8 cellular contexts compared by ENCODE assay signal in the genomic region with DNA sequence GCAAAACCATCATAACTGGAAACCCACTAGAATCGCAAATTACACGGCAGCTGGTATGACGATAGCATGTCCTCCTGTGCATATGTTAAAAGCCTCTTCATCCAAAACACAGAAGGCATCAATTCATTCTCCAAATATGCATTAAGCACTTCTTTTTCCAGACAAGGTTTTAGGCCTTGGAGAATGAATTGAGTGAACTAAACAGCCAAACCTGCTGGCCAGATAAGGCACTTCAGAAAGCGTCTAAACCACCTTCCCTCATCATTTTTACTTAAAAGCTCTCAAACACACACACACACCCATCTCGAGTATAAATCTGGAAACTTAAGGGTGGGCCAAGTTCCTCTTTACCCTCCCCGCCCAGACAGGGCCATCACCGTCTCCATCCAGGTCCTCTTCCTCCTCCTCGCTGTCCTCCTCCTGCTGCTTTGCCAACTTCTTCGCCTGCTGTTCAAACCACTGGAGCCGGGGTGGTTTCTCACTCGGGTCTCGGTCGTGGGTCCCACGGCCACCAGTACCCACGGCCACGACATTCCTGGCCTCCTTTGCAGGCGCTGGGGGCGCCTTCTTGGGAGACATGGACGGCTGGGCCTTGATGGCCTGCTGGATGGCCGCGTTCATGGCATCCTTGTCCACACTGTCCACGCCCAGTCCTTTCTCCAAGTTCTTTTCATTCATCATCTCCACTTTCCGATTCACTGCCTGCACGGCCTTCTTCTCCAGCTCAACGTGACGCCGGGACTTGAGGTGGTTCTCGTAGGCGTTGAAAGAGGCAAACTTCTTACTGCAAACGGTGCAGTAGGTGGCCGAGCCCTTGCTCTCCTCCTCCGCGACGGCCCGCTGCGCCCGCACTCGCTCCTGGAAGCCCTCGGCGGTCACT. TPM values are rescaled to one million over a fixed set of nuclear protein-coding genes. Genes with fewer than 3 reads are reported as not detected.
DNase-seq lines count a peak whose midpoint lies in the region; ATAC-seq, FAIRE-seq and TF ChIP-seq lines count a peak whose summit lies in the region.

No MANE protein-coding gene starts in this region.

- peak overlapping the region; percentile 88 to 98 for H3K9ac ChIP-seq in K562 (ENCODE audit: insufficient read depth in 1 of 2, low read depth in 2 of 2, low read length in 2 of 2)
- peak overlapping the region; percentile 88 to 90 for H3K9ac ChIP-seq in kidney (ENCODE audit: low read length in 2 of 2)

- no peaks in the 10 kb centered on the region for H3K27me3 Mint-ChIP-seq in CD4-positive, CD25-positive, alpha-beta regulatory T cell

- no peaks in the 10 kb centered on the region for H3K9me1 ChIP-seq in K562 (ENCODE audit: control insufficient read depth, insufficient read depth, low read length)

- peaks cover 9% of the 10 kb centered on the region; the same call in 1 of the 2 replicates for H4K20me1 ChIP-seq in K562 (replicated peaks; ENCODE audit: control insufficient read depth, insufficient read depth, low read length)

- H2AFZ ChIP-seq in K562 (ENCODE audit: low read depth, low read length): peak overlapping the region; percentile 96

- peaks cover 0 to 1% (median 0%) of the 10 kb centered on the region in 7 donors for H3K9me3 Mint-ChIP-seq in CD4-positive, CD25-positive, alpha-beta regulatory T cell

- peak overlapping the region; percentile 96 to 100 (median 98) for H3K4me3 Mint-ChIP-seq in CD4-positive, CD25-positive, alpha-beta regulatory T cell

- CTCF ChIA-PET in K562 (lab: Yijun Ruan, JAX; ENCODE audit: low intra/inter-chr PET ratio): interaction anchor here (1.2 kb wide), 1 partner anchor 8 kb away, joined by 3 read pairs; no protein-coding TSS in a partner anchor

- intact Hi-C loops in K562 (cut with micrococcal nuclease) (loop anchor here (2.0 kb wide), 1 partner anchor 46 kb away; no protein-coding TSS in a partner anchor), kidney (cut with DNase I) (no loop called here)

- POLR2A ChIA-PET in K562 (lab: Yijun Ruan, JAX): interaction anchor here (0.7 to 1.4 kb wide), 3 partner anchors 9 to 63 kb away, joined by 3 to 7 read pairs (median 3); no protein-coding TSS in a partner anchor

- no peak for TF ChIP-seq CTCF in K562 (IDR thresholded peaks at IDR 0.05 in 2 of 3, conservative IDR thresholded peaks at IDR 0.05 in 1 of 3; ENCODE audit: insufficient read depth in 2 of 3, low read depth in 1 of 3, low read length in 3 of 3)
- TF ChIP-seq CTCF in kidney (IDR thresholded peaks at IDR 0.05; ENCODE audit: borderline replicate concordance, extremely low read depth, insufficient read depth): no peak
- TF ChIP-seq CTCF in suprapubic skin (IDR thresholded peaks at IDR 0.05): no peak

- TF ChIP-seq POLR2A in K562 (conservative IDR thresholded peaks at IDR 0.05) (no peak), suprapubic skin (IDR thresholded peaks at IDR 0.05) (no peak)

- ATAC-seq in CD4-positive, CD25-positive, alpha-beta regulatory T cell (ENCODE audit: low read depth in 2 of 2): no peak
- peak; percentile 10 for ATAC-seq in K562

- H3K4me1 ChIP-seq in CD4-positive, CD25-positive, alpha-beta regulatory T cell (ENCODE audit: control insufficient read depth, insufficient read depth, low read length, poor library complexity, severe bottlenecking): peaks cover 70% of the 10 kb centered on the region
- H3K4me1 ChIP-seq in K562 (replicated peaks in 1 of 2; ENCODE audit: control insufficient read depth in 2 of 2, insufficient read depth in 2 of 2, low read length in 2 of 2) (peaks cover 13 to 18% of the 10 kb centered on the region in 2 experiments; a peak in 4 of 5 replicates), kidney (ENCODE audit: control insufficient read depth in 1 of 2, insufficient read depth in 1 of 2, low read depth in 1 of 2, low read length in 2 of 2) (peaks cover 15 to 24% of the 10 kb centered on the region in 2 donors), suprapubic skin (peaks cover 57% of the 10 kb centered on the region)

- peak overlapping the region; percentile 98 to 99 (median 99) for H3K27ac Mint-ChIP-seq in CD4-positive, CD25-positive, alpha-beta regulatory T cell

- DNase-seq in CD4-positive, CD25-positive, alpha-beta regulatory T cell: peak in 1 of 3 donors; percentile 9
- no peak for DNase-seq in MG63
- DNase-seq in K562 (ENCODE audit: extremely low read depth in 1 of 4, low spot score in 3 of 4): peak in 1 of 4 experiments; percentile 32
- DNase-seq in kidney: peak; percentile 76
- DNase-seq in suprapubic skin (ENCODE audit: low spot score in 2 of 2): peak in 1 of 2 donors; percentile 64
- DNase-seq in activated gamma-delta T cell (lab: John Stamatoyannopoulos, UW): no peak
- DNase-seq in occipital lobe (lab: John Stamatoyannopoulos, UW): no peak
- no peak for DNase-seq in HuH-7.5 (ENCODE audit: low spot score)

- no peaks in the 10 kb centered on the region for H3K9me3 ChIP-seq in CD4-positive, CD25-positive, alpha-beta regulatory T cell (ENCODE audit: control insufficient read depth in 2 of 2, low read length in 2 of 2)
- no peaks in the 10 kb centered on the region for H3K9me3 ChIP-seq in MG63
- no peaks in the 10 kb centered on the region for H3K9me3 ChIP-seq in K562 (replicated peaks; ENCODE audit: control insufficient read depth, insufficient read depth, low read depth, low read length)
- no peaks in the 10 kb centered on the region for H3K9me3 ChIP-seq in kidney (ENCODE audit: control insufficient read depth in 1 of 2, low read length in 2 of 2)
- no peaks in the 10 kb centered on the region for H3K9me3 ChIP-seq in suprapubic skin

- TSS peak; percentile 72 for BruUV-seq in K562 (replicated peaks; lab: Mats Ljungman, UMichigan)

- peak overlapping the region; percentile 96 for H3K4me3 ChIP-seq in CD4-positive, CD25-positive, alpha-beta regulatory T cell (ENCODE audit: low read depth, low read length)
- H3K4me3 ChIP-seq in MG63 (peak overlapping the region; percentile 97), K562 (peak overlapping the region; percentile 84), kidney (ENCODE audit: low read length in 2 of 2) (peak overlapping the region; percentile 93 to 99), suprapubic skin (peak overlapping the region; percentile 76)

- peak overlapping the region; percentile 83 for H3K27ac ChIP-seq in CD4-positive, CD25-positive, alpha-beta regulatory T cell (ENCODE audit: insufficient read depth, low read length, poor library complexity, severe bottlenecking)
- peak overlapping the region; percentile 85 for H3K27ac ChIP-seq in K562 (ENCODE audit: extremely low read depth, low read depth, low read length)
- peak overlapping the region; percentile 71 to 92 for H3K27ac ChIP-seq in kidney (ENCODE audit: low read depth in 2 of 2, low read length in 2 of 2)
- H3K27ac ChIP-seq in suprapubic skin: peak overlapping the region; percentile 82

- H3K36me3 Mint-ChIP-seq in CD4-positive, CD25-positive, alpha-beta regulatory T cell: peaks cover 37% of the 10 kb centered on the region

- TF ChIP-seq EP300 in K562 (IDR thresholded peaks at IDR 0.05; ENCODE audit: low read length) (no peak), suprapubic skin (IDR thresholded peaks at IDR 0.05) (no peak)

- peak overlapping the region; percentile 91 for H3K4me2 ChIP-seq in K562 (ENCODE audit: insufficient read depth, low read length)

- in situ Hi-C loops in K562 (cut with MboI): no loop called here

- peaks cover 36% of the 10 kb centered on the region for H3K36me3 ChIP-seq in CD4-positive, CD25-positive, alpha-beta regulatory T cell (ENCODE audit: control insufficient read depth, insufficient read depth, low read length)
- H3K36me3 ChIP-seq in MG63 (peaks cover 48% of the 10 kb centered on the region), K562 (ENCODE audit: control insufficient read depth, insufficient read depth, low read length) (peaks cover 44% of the 10 kb centered on the region), kidney (ENCODE audit: control insufficient read depth in 1 of 2, insufficient read depth in 2 of 2, low read length in 2 of 2) (peaks cover 17 to 22% of the 10 kb centered on the region in 2 donors), suprapubic skin (peaks cover 34% of the 10 kb centered on the region)

- TF ChIP-seq RAD21 in K562 (CRISPR knock-in tag; conservative IDR thresholded peaks at IDR 0.05 in 1 of 2, IDR thresholded peaks at IDR 0.05 in 1 of 2): no peak

- peaks cover 45 to 93% (median 67%) of the 10 kb centered on the region in 4 donors for H3K4me1 Mint-ChIP-seq in CD4-positive, CD25-positive, alpha-beta regulatory T cell

- peak; percentile 29 for FAIRE-seq in K562 (lab: Jason Lieb, UNC)
- FAIRE-seq in kidney (lab: Jason Lieb, UNC): no peak

- peaks cover 59% of the 10 kb centered on the region for H3K79me2 ChIP-seq in K562 (ENCODE audit: control insufficient read depth, insufficient read depth, low read length)

- under 1% methylated on average over 39 of the region's 40 CpGs for WGBS in K562 (ENCODE audit: insufficient coverage, low coverage, missing lambda C conversion rate)
- 7% methylated on average over 37 of the region's 40 CpGs for WGBS in suprapubic skin

- H3K27me3 ChIP-seq in CD4-positive, CD25-positive, alpha-beta regulatory T cell (ENCODE audit: control insufficient read depth, insufficient read depth, low read length): no peaks in the 10 kb centered on the region
- H3K27me3 ChIP-seq in MG63 (no peaks in the 10 kb centered on the region), K562 (ENCODE audit: control insufficient read depth in 2 of 2, insufficient read depth in 2 of 2, low read length in 2 of 2) (no peaks in the 10 kb centered on the region), suprapubic skin (no peaks in the 10 kb centered on the region)

RNA-seq across cellular contexts. Expression of gene ZNF622, which starts 0.7 kb away (rescaled TPM):
- total RNA-seq in CD4-positive, CD25-positive, alpha-beta regulatory T cell: 42.0 TPM
- polyA plus RNA-seq in CD4-positive, CD25-positive, alpha-beta regulatory T cell: 10 to 100 TPM; 51.8 to 69.8 (median 60.2) TPM
- 77.9 and 89.1 TPM in 2 replicates for total RNA-seq in MG63 (2014; rRNA removed; shearing (Covaris generic); ENCODE audit: low replicate concordance)
- total RNA-seq in K562 (2011; cell fraction: chromatin; rRNA removed; ENCODE audit: low replicate concordance): 10.3 and 10.4 TPM in 2 replicates
- total RNA-seq in K562 (2011; cell fraction: nucleolus; rRNA removed): 10.4 and 12.8 TPM in 2 replicates
- total RNA-seq in K562 (2011; cell fraction: nucleoplasm; rRNA removed): 9.8 and 10.2 TPM in 2 replicates
- total RNA-seq in K562 (2014; rRNA removed) (51.5 and 59.8 TPM in 2 replicates), K562 (2014; rRNA removed; fragmentation: Illumina TruSeq; extraction: Trizol) (34.6 and 34.8 TPM in 2 replicates), K562 (2015; rRNA removed; fragmentation: Illumina TruSeq; extraction: Trizol) (46.0 and 47.7 TPM in 2 replicates), K562 (2021) (41.0 and 49.5 TPM in 2 replicates), kidney (30.2 TPM), suprapubic skin (10 to 100 TPM; 21.1 to 27.3 (median 25.5) TPM), occipital lobe (25.9 TPM)
- polyA plus RNA-seq in K562 (2011; rRNA removed) (16.6 and 22.7 TPM in 2 replicates), K562 (2014; fragmentation: Illumina TruSeq; extraction: Trizol) (27.7 and 36.6 TPM in 2 replicates), K562 (2014; fragmentation: Nextera tagmentation; extraction: Ambion mirVana) (1 to 10 TPM; 9.6 TPM), K562 (2014; rRNA removed) (32.3 and 36.8 TPM in 2 replicates), kidney (ENCODE audit: insufficient read depth, low read depth, low replicate concordance) (26.0 TPM)
- 14.7 and 18.1 TPM in 2 replicates for polyA plus RNA-seq in K562 (2011; cell fraction: cytosol; rRNA removed)
- polyA plus RNA-seq in K562 (2011; cell fraction: nucleus; rRNA removed): 10.4 and 10.8 TPM in 2 replicates
- 41.3 and 41.8 TPM in 2 replicates for polyA plus RNA-seq in K562 (2012)
- 23.6 and 23.8 TPM in 2 replicates for polyA minus RNA-seq in K562 (2011; rRNA and poly(A)+ RNA removed)
- polyA minus RNA-seq in K562 (2011; cell fraction: cytosol; rRNA and poly(A)+ RNA removed): 11.0 and 13.0 TPM in 2 replicates
- 16.6 and 21.2 TPM in 2 replicates for polyA minus RNA-seq in K562 (2011; cell fraction: nucleus; rRNA and poly(A)+ RNA removed)
